Comparison of ENCODE assay signal across 8 cellular contexts in the genomic region with DNA sequence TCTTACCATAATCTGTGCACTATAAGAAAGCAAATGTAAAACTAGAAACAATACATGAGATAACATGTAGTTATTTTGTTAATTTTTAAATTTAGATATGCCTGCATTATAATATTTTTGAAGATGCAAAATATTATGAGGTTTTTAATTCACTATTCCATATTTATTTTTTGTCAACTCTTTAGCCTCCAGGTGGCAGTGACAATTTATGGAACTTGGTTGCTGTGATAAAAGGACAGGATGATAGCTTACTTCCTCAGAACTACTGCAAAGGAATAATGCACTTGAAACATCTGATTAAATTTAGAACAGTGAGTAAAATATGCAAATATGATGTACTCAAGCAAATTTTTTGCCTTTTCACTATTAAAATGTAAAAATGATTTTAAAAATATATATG. TPM values are rescaled to one million over a fixed set of nuclear protein-coding genes. Genes with fewer than 3 reads are reported as not detected.
A peak's percentile ranks its signal among the peaks of the same experiment; 100 is the strongest.
DNase-seq lines count a peak whose midpoint lies in the region; ATAC-seq and TF ChIP-seq lines count a peak whose summit lies in the region.

No MANE protein-coding gene starts in this region.

- no peaks in the 10 kb centered on the region for H4K20me1 ChIP-seq in hepatocyte (ENCODE audit: insufficient read depth, poor library complexity, severe bottlenecking)

- H3K9me2 ChIP-seq in hepatocyte (replicated peaks; ENCODE audit: insufficient read depth): no peaks in the 10 kb centered on the region

- no peaks in the 10 kb centered on the region for H3K36me3 ChIP-seq in BJ (ENCODE audit: control insufficient read depth, insufficient read depth, low read length)
- no peaks in the 10 kb centered on the region for H3K36me3 ChIP-seq in RWPE2 (ENCODE audit: low read depth)
- no peaks in the 10 kb centered on the region for H3K36me3 ChIP-seq in hepatocyte (replicated peaks; ENCODE audit: insufficient read depth, low read depth)

- TF ChIP-seq CTCF in BJ (IDR thresholded peaks at IDR 0.05; ENCODE audit: insufficient read depth, low read depth, low read length) (peak; percentile 42; the same call in 1 of the 2 replicates), RWPE2 (IDR thresholded peaks at IDR 0.05; ENCODE audit: poor library complexity, severe bottlenecking) (peak; percentile 80), hepatocyte (IDR thresholded peaks at IDR 0.05; ENCODE audit: poor library complexity) (peak; percentile 41)

- ATAC-seq in GM21576 (IDR thresholded peaks at IDR 0.05; ENCODE audit: unreplicated experiment): peak; percentile 61
- ATAC-seq in RWPE2 (ENCODE audit: low read depth): 0 out of 3 replicates have a peak, but pooled peaks have one; percentile 31
- no peak for ATAC-seq in HG03139 (IDR thresholded peaks at IDR 0.05; ENCODE audit: unreplicated experiment)
- no peak for ATAC-seq in GM18861 (IDR thresholded peaks at IDR 0.05; ENCODE audit: unreplicated experiment)

- H3K4me2 ChIP-seq in hepatocyte: no peak overlapping the region

- POLR2A ChIA-PET in BJ (lab: Charles Lee): no interaction called here

- no peaks in the 10 kb centered on the region for H3K9me3 ChIP-seq in RWPE2 (ENCODE audit: severe bottlenecking)
- H3K9me3 ChIP-seq in hepatocyte (ENCODE audit: low read depth): no peaks in the 10 kb centered on the region

- DNase-seq in BJ (ENCODE audit: low read depth) (peak; percentile 9), RWPE2 (ENCODE audit: low spot score) (no peak), hepatocyte (ENCODE audit: low spot score) (peak; percentile 10), GM19238 (ENCODE audit: insufficient read length, low spot score) (no peak), globus pallidus (ENCODE audit: low spot score) (no peak)

- CTCF ChIA-PET in BJ (lab: Yijun Ruan, JAX): interaction anchor here (0.6 to 4.4 kb wide), 14 partner anchors 13 to 644 kb away, joined by 3 to 41 read pairs (median 4); no protein-coding TSS in a partner anchor

- no peaks in the 10 kb centered on the region for H3K4me1 ChIP-seq in RWPE2 (ENCODE audit: insufficient read depth, poor library complexity, severe bottlenecking)
- H3K4me1 ChIP-seq in hepatocyte (ENCODE audit: insufficient read depth): no peaks in the 10 kb centered on the region

- H2AFZ ChIP-seq in hepatocyte: no peak overlapping the region

- H3K4me3 ChIP-seq in BJ (ENCODE audit: low read depth, low read length) (no peak overlapping the region), RWPE2 (ENCODE audit: severe bottlenecking) (no peak overlapping the region), hepatocyte (no peak overlapping the region)

- H3K79me2 ChIP-seq in hepatocyte: no peaks in the 10 kb centered on the region

- H3K27me3 ChIP-seq in BJ (ENCODE audit: control insufficient read depth, insufficient read depth, low read length): no peaks in the 10 kb centered on the region
- H3K27me3 ChIP-seq in RWPE2 (ENCODE audit: insufficient read depth, poor library complexity, severe bottlenecking): no peaks in the 10 kb centered on the region
- H3K27me3 ChIP-seq in hepatocyte: no peaks in the 10 kb centered on the region

- H3K27ac ChIP-seq in RWPE2 (ENCODE audit: poor library complexity, severe bottlenecking) (no peak overlapping the region), hepatocyte (no peak overlapping the region)

RNA-seq across cellular contexts. Expression of a gene that starts 45.1 kb away (rescaled TPM):
- polyA plus RNA-seq in BJ (2011; rRNA removed) (0.07 and 0.17 TPM in 2 replicates), hepatocyte (1.1 TPM in 1 of 2 replicates, not detected in the other)
- polyA minus RNA-seq in BJ (2011; rRNA and poly(A)+ RNA removed): 0.19 TPM in 1 of 2 replicates, not detected in the other
- not detected in 2 replicates for total RNA-seq in hepatocyte

Comparison
In these comparisons a context has a peak if more than half of its experiments do, and no peak if none do; other contexts are left out.
1. DNase-seq: peak in BJ (single experiment) and hepatocyte (single experiment); none in RWPE2 (single experiment), GM19238 (single experiment) and globus pallidus (single experiment).
2. ATAC-seq: peak in GM21576 (single experiment) and RWPE2 (single experiment); none in HG03139 (single experiment) and GM18861 (single experiment).
3. Peak in every context shown above with its lines, with median percentiles within 50 percentile points of each other: CTCF ChIP-seq.